Comparison of ENCODE assay signal across 31 cellular contexts in the genomic region with DNA sequence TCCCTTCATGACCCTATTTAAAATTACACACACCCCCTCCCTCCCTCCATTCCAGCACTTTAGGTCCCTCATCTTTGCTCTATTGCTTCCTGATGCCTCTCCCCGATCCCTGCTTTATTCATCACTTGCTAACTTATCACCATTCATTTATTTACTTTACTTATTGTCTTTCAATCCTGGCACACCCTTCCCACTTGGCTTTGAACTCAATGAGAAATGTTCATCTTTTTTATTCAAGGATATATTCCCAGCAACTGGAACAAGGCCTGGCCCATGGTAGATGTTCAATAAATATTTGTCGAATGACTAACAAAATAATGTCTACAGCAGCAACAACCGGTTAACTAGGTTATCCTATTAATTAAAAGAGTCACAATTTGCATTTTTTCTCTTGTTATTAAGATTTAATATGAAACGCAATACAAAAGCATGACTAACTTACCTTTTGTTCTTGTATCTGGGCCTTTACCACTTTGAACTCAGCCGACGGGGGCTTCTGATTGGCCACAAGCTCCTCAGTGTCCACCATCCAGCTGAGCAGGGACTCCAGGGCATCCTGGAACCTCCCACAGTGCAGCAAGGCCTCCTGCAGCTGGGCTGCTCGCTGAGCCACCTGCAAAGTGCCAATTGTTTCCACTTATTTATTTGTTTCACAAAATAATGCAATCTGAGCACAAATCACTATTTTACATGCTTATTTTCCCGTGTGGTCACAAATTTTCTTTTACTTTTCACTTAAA.
DNase-seq lines count a peak whose midpoint lies in the region; ATAC-seq, FAIRE-seq and TF ChIP-seq lines count a peak whose summit lies in the region.
"Had no signal": no experiment of that assay in that cellular context is flagged by ENCODE, and none has a peak within 500 bp of the region (broad histone marks: within the 10 kb centered on the region; RNA-seq: fewer than 3 reads in every experiment).

No MANE protein-coding gene starts in this region.

- WGBS in IMR-90 (ENCODE audit: extremely low coverage in 2 of 2, insufficient read length in 1 of 2), 2 experiments, result 84% methylated on average over 5 of the region's 8 CpGs; no CpG with 5 or more reads in 1 of the 2 experiments

- H2BK15ac ChIP-seq in IMR-90 (ENCODE audit: low read depth, low read length), result no peak overlapping the region

- H3K4me2 ChIP-seq in IMR-90 (ENCODE audit: low read depth, low read length) (no peak overlapping the region), astrocyte (ENCODE audit: low read length) (no peak overlapping the region)

- peaks cover 14% of the 10 kb centered on the region for H3K4me1 Mint-ChIP-seq in astrocyte (ENCODE audit: low read depth, unreplicated experiment)
- H3K4me1 Mint-ChIP-seq: activated B cell treated with CpG ODN at 0.5 μM for 24 hours had no signal

- TF ChIP-seq CTCF in IMR-90 (conservative IDR thresholded peaks at IDR 0.05; ENCODE audit: low read depth, low read length) (no peak), astrocyte (IDR thresholded peaks at IDR 0.05; ENCODE audit: insufficient read depth, low read depth, low read length) (no peak), vagina (IDR thresholded peaks at IDR 0.05) (no peak)

- H3K9me1 ChIP-seq in IMR-90 (ENCODE audit: insufficient read depth, low read length), result peaks cover 8% of the 10 kb centered on the region

- no peak overlapping the region for H2BK120ac ChIP-seq in IMR-90 (ENCODE audit: low read depth, low read length)

- H3K79me1 ChIP-seq in IMR-90 (ENCODE audit: low read depth in 1 of 2, low read length in 2 of 2), result peaks cover 43 to 66% of the 10 kb centered on the region in 2 experiments

- H4K5ac ChIP-seq in IMR-90 (ENCODE audit: low read depth, low read length), result no peak overlapping the region

- no peak overlapping the region for H3K14ac ChIP-seq in IMR-90 (replicated peaks; ENCODE audit: low read depth, low read length)

- H3K4ac ChIP-seq in IMR-90 (ENCODE audit: low read depth, low read length), result no peak overlapping the region

- peak overlapping the region; percentile 49 for H3K27ac Mint-ChIP-seq in astrocyte (ENCODE audit: unreplicated experiment)
- H3K27ac Mint-ChIP-seq: activated B cell treated with CpG ODN at 0.5 μM for 24 hours; activated T-helper 1 cell treated with anti-CD3 and anti-CD28 coated beads, Interleukin-12 subunit alpha, Interleukin-12 subunit beta, Interleukin-2, Interleukin-4 antibody, amounts not matched to agents 30 ng/mL and 10 ng/mL and 1 ng/mL, durations not matched to agents 14 hours and 24 hours and 36 hours; nephron; stimulated activated naive CD8-positive, alpha-beta T cell treated with anti-CD3 and anti-CD28 coated beads, Interleukin-15, Interleukin-2, amounts not matched to agents 100 ng/mL and 50 ng/mL, for 24 hours had no signal

- H2AK5ac ChIP-seq in IMR-90 (ENCODE audit: low read depth, low read length), result no peak overlapping the region

- peaks cover 4% of the 10 kb centered on the region; the same call in 1 of the 2 replicates for H4K20me1 ChIP-seq in IMR-90 (ENCODE audit: insufficient read depth, low read length)
- peaks cover 19% of the 10 kb centered on the region for H4K20me1 ChIP-seq in astrocyte (ENCODE audit: insufficient read depth, low read length)

- no peak for FAIRE-seq in astrocyte (lab: Jason Lieb, UNC)

- no peaks in the 10 kb centered on the region for H3K9me3 Mint-ChIP-seq in astrocyte (ENCODE audit: unreplicated experiment)
- H3K9me3 Mint-ChIP-seq: activated B cell treated with CpG ODN at 0.5 μM for 24 hours; activated T-helper 1 cell treated with anti-CD3 and anti-CD28 coated beads, Interleukin-12 subunit alpha, Interleukin-12 subunit beta, Interleukin-2, Interleukin-4 antibody, amounts not matched to agents 30 ng/mL and 10 ng/mL and 1 ng/mL, durations not matched to agents 14 hours and 24 hours and 36 hours; nephron; stimulated activated naive CD8-positive, alpha-beta T cell treated with anti-CD3 and anti-CD28 coated beads, Interleukin-15, Interleukin-2, amounts not matched to agents 100 ng/mL and 50 ng/mL, for 24 hours had no signal

- dilution Hi-C loops in IMR-90 (cut with HindIII; ENCODE audit: low sequenced_read_pairs, unreplicated experiment), result no loop called here

- peak overlapping the region in 1 of 2 experiments; percentile 30; a peak in 1 of 4 replicates for H4K8ac ChIP-seq in IMR-90 (ENCODE audit: low read depth in 2 of 2, low read length in 2 of 2)

- H2AFZ ChIP-seq in IMR-90 (replicated peaks; ENCODE audit: low read length, poor library complexity) (no peak overlapping the region), astrocyte (ENCODE audit: low read depth, low read length) (no peak overlapping the region)

- in situ Hi-C loops in IMR-90 (cut with MboI; ENCODE audit: low sequenced_read_pairs), result no loop called here

- no peak for TF ChIP-seq RAD21 in IMR-90 (IDR thresholded peaks at IDR 0.05; ENCODE audit: low read length)

- TF ChIP-seq POLR2A in IMR-90 (IDR thresholded peaks at IDR 0.05; ENCODE audit: low read depth, low read length), result no peak
- no peak for TF ChIP-seq POLR2A in vagina (IDR thresholded peaks at IDR 0.05)

- no peak overlapping the region for H4K91ac ChIP-seq in IMR-90 (ENCODE audit: insufficient read depth, low read depth, low read length)

- H3K27me3 Mint-ChIP-seq in astrocyte (ENCODE audit: low read depth, unreplicated experiment), result no peaks in the 10 kb centered on the region
- H3K27me3 Mint-ChIP-seq: stimulated activated naive CD8-positive, alpha-beta T cell treated with anti-CD3 and anti-CD28 coated beads, Interleukin-15, Interleukin-2, amounts not matched to agents 100 ng/mL and 50 ng/mL, for 24 hours had no signal

- POLR2A ChIA-PET in IMR-90 (lab: Charles Lee; ENCODE audit: unreplicated experiment), result no interaction called here

- H2AK9ac ChIP-seq in IMR-90 (replicated peaks; ENCODE audit: low read depth, low read length, poor library complexity), result peak overlapping the region; percentile 33

- H3K36me3 ChIP-seq in IMR-90 (ENCODE audit: control insufficient read depth, insufficient read depth, low read length) (peaks cover 34% of the 10 kb centered on the region), astrocyte (ENCODE audit: insufficient read depth, low read length) (peaks cover 33% of the 10 kb centered on the region), vagina (peaks cover 0 to 60% of the 10 kb centered on the region in 2 donors)

- no peak overlapping the region for H3K18ac ChIP-seq in IMR-90 (ENCODE audit: low read depth, low read length)

- H2BK20ac ChIP-seq in IMR-90 (ENCODE audit: low read depth, low read length), result no peak overlapping the region

- BruUV-seq in IMR-90 (replicated peaks; lab: Mats Ljungman, UMichigan), result no TSS peak

- H3K27me3 ChIP-seq in IMR-90 (ENCODE audit: control insufficient read depth, insufficient read depth, low read length) (no peaks in the 10 kb centered on the region), astrocyte (ENCODE audit: insufficient read depth, low read length) (no peaks in the 10 kb centered on the region), layer of hippocampus (ENCODE audit: control insufficient read depth, insufficient read depth, low read length) (no peaks in the 10 kb centered on the region), vagina (no peaks in the 10 kb centered on the region)
- H3K27me3 ChIP-seq: cardiac muscle cell, esophagus muscularis mucosa, Peyer's patch, transverse colon had no signal

- H3K36me3 Mint-ChIP-seq in astrocyte (ENCODE audit: low read depth, unreplicated experiment), result peaks cover 17% of the 10 kb centered on the region

- intact Hi-C loops in IMR-90 (cut with micrococcal nuclease) (no loop called here), vagina (cut with DNase I) (no loop called here)

- H3K9me3 ChIP-seq in IMR-90 (ENCODE audit: control insufficient read depth, insufficient read depth, low read length), result no peaks in the 10 kb centered on the region
- H3K9me3 ChIP-seq in astrocyte (ENCODE audit: insufficient read depth, low read depth, low read length), result no peaks in the 10 kb centered on the region
- H3K9me3 ChIP-seq in vagina, result no peaks in the 10 kb centered on the region
- H3K9me3 ChIP-seq: esophagus muscularis mucosa, left ventricle myocardium inferior, Peyer's patch, transverse colon had no signal

- H3K4me1 ChIP-seq in IMR-90 (ENCODE audit: control insufficient read depth, insufficient read depth, low read length) (peaks cover 8% of the 10 kb centered on the region), astrocyte (ENCODE audit: insufficient read depth, low read length) (peaks cover 16% of the 10 kb centered on the region), vagina (peaks cover 70% of the 10 kb centered on the region)

- no peak overlapping the region for H2BK5ac ChIP-seq in IMR-90 (ENCODE audit: low read depth, low read length, poor library complexity, severe bottlenecking)

- peaks cover 49% of the 10 kb centered on the region for H3K79me2 ChIP-seq in astrocyte (ENCODE audit: insufficient read depth, low read length)

- H3K56ac ChIP-seq in IMR-90 (ENCODE audit: extremely low read depth, insufficient read depth, low read length), result no peak overlapping the region

- DNase-seq in IMR-90, result no peak
- DNase-seq in astrocyte (ENCODE audit: low read depth), result no peak
- no peak for DNase-seq in vagina (ENCODE audit: extremely low spot score in 2 of 2)
- no peak for DNase-seq in HPDE6-E6E7 (ENCODE audit: extremely low spot score)
- DNase-seq in DMS153 treated with DMSO at 0.1 percent for 48 hours (lab: John Stamatoyannopoulos, UW; ENCODE audit: unreplicated experiment), result no peak
- DNase-seq in NAMALWA (ENCODE audit: low spot score), result no peak
- DNase-seq: activated B cell treated with CpG ODN at 0.5 μM for 24 hours; activated CD4-positive, alpha-beta T cell treated with anti-CD3 and anti-CD28 coated beads, Interleukin-2, amount 50 U/mL, for 4 hours; activated naive CD4-positive, alpha-beta T cell treated with anti-CD3 and anti-CD28 coated beads, Interleukin-2, amount 50 U/mL, for 16 hours; anterior cingulate cortex; C1 segment of cervical spinal cord; COR-L47; cortex of kidney; foreskin melanocyte; GDM1; Kasumi-1; left ventricle myocardium inferior; MV-4-11; NCI-H1694 treated with DMSO at 0.1 percent for 48 hours; NCI-H510A; Peyer's patch; SW 1271; T-helper 9 cell; transverse colon had no signal

- no peak overlapping the region for H3K27ac ChIP-seq in IMR-90 (ENCODE audit: insufficient read depth, low read length)
- no peak overlapping the region for H3K27ac ChIP-seq in astrocyte (ENCODE audit: low read depth, low read length)
- peak overlapping the region; percentile 21 for H3K27ac ChIP-seq in layer of hippocampus (ENCODE audit: low read depth, low read length)
- peak overlapping the region; percentile 94 for H3K27ac ChIP-seq in vagina
- H3K27ac ChIP-seq: cardiac muscle cell, left ventricle myocardium inferior, Peyer's patch had no signal

- no peak overlapping the region for H3K4me3 Mint-ChIP-seq in astrocyte (ENCODE audit: unreplicated experiment)
- H3K4me3 Mint-ChIP-seq: activated B cell treated with CpG ODN at 0.5 μM for 24 hours; activated T-helper 1 cell treated with anti-CD3 and anti-CD28 coated beads, Interleukin-12 subunit alpha, Interleukin-12 subunit beta, Interleukin-2, Interleukin-4 antibody, amounts not matched to agents 30 ng/mL and 10 ng/mL and 1 ng/mL, durations not matched to agents 14 hours and 24 hours and 36 hours; nephron; stimulated activated naive CD8-positive, alpha-beta T cell treated with anti-CD3 and anti-CD28 coated beads, Interleukin-15, Interleukin-2, amounts not matched to agents 100 ng/mL and 50 ng/mL, for 24 hours had no signal

- ATAC-seq in IMR-90 (ENCODE audit: low read depth), result no peak
- ATAC-seq: HCT116 had no signal

- no peak overlapping the region for H3K9ac ChIP-seq in IMR-90 (ENCODE audit: low read depth, low read length)
- no peak overlapping the region for H3K9ac ChIP-seq in astrocyte (ENCODE audit: low read length)

- CTCF ChIA-PET in IMR-90 (lab: Yijun Ruan, JAX), result no interaction called here

- H3K4me3 ChIP-seq in IMR-90 (ENCODE audit: insufficient read depth, low read depth, low read length) (no peak overlapping the region), astrocyte (ENCODE audit: insufficient read depth, low read depth, low read length) (no peak overlapping the region), vagina (no peak overlapping the region)
- H3K4me3 ChIP-seq: cardiac muscle cell, left ventricle myocardium inferior, Peyer's patch, transverse colon had no signal

- H3K23ac ChIP-seq in IMR-90 (ENCODE audit: low read depth, low read length), result no peak overlapping the region

Comparison
In these comparisons a context has a peak if more than half of its experiments do, and no peak if none do; other contexts are left out.
1. H3K27ac ChIP-seq: peak in layer of hippocampus (single experiment) and vagina (single experiment); none in IMR-90 (single experiment) and astrocyte (single experiment).